In the genomic region with DNA sequence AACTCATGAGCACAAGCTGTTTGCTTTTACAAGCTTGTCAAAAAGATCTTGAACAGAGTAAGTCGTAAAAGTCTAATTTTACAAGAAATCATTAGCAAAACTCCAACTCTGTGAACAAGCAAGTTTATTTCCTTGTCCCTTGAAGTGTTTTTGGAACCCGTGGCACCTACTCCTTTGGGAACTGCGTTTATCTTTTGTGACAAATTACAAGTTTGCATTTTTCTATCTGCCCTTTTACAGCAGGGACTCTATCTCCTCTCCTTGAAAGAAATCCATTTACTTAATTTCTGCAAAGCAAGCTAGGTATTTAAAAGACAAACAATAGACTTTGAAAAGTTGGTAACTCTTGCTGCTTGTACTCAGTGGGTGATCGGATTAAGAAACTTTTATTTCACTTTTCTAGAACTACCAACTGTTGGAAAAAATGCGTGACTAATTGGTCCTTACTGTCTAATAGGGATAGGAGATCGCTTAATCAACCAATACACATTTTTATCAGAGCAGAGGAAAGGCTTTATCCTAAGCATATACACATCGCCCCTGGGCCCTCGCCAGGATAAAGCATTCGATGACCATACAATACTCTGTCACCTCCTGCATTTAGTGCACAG, we compare ENCODE assay signal across 12 cellular contexts. TPM values are rescaled to one million over a fixed set of nuclear protein-coding genes. Genes with fewer than 3 reads are reported as not detected.
DNase-seq lines count a peak whose midpoint lies in the region; ATAC-seq and TF ChIP-seq lines count a peak whose summit lies in the region.
"Had no signal": no experiment of that assay in that cellular context is flagged by ENCODE, and none has a peak within 500 bp of the region (broad histone marks: within the 10 kb centered on the region; RNA-seq: fewer than 3 reads in every experiment).

No MANE protein-coding gene starts in this region.

- H3K36me3 Mint-ChIP-seq in effector memory CD8-positive, alpha-beta T cell (ENCODE audit: insufficient read depth): peaks cover 4% of the 10 kb centered on the region

- no peaks in the 10 kb centered on the region for H3K9me3 ChIP-seq in cardiac muscle cell (ENCODE audit: low read depth)
- no peaks in the 10 kb centered on the region for H3K9me3 ChIP-seq in mesodermal cell (ENCODE audit: control insufficient read depth, low read length)
- H3K9me3 ChIP-seq in uterus: no peaks in the 10 kb centered on the region

- TF ChIP-seq POLR2A in uterus (IDR thresholded peaks at IDR 0.05): no peak

- H3K4me3 ChIP-seq in cardiac muscle cell: peak overlapping the region; percentile 99
- peak overlapping the region; percentile 93 for H3K4me3 ChIP-seq in coronary artery
- H3K4me3 ChIP-seq in mesodermal cell (ENCODE audit: extremely low read depth, insufficient read depth, low read length, poor library complexity, severe bottlenecking): peak overlapping the region; percentile 89
- H3K4me3 ChIP-seq in uterus: peak overlapping the region; percentile 65 to 73

- no peak overlapping the region for H3K4me3 Mint-ChIP-seq in effector memory CD8-positive, alpha-beta T cell
- H3K4me3 Mint-ChIP-seq: activated naive CD4-positive, alpha-beta T cell treated with anti-CD3 and anti-CD28 coated beads for 36 hours had no signal

- no peak for ATAC-seq in GM19397 (IDR thresholded peaks at IDR 0.05; ENCODE audit: unreplicated experiment)
- no peak for ATAC-seq in HG03196 (IDR thresholded peaks at IDR 0.05; ENCODE audit: unreplicated experiment)
- ATAC-seq in effector memory CD8-positive, alpha-beta T cell (replicated peaks): no peak

- H3K27me3 ChIP-seq in cardiac muscle cell: no peaks in the 10 kb centered on the region
- no peaks in the 10 kb centered on the region for H3K27me3 ChIP-seq in uterus

- peaks cover 49% of the 10 kb centered on the region for H3K4me1 ChIP-seq in cardiac muscle cell (ENCODE audit: low read depth)
- H3K4me1 ChIP-seq in mesodermal cell (ENCODE audit: control insufficient read depth, insufficient read depth, low read length, poor library complexity, severe bottlenecking): peaks cover 29% of the 10 kb centered on the region
- no peaks in the 10 kb centered on the region for H3K4me1 ChIP-seq in uterus

- H3K27ac ChIP-seq in cardiac muscle cell (peak overlapping the region; percentile 95), coronary artery (no peak overlapping the region), mesodermal cell (ENCODE audit: low read depth, low read length, severe bottlenecking) (peak overlapping the region; percentile 94), uterus (peak overlapping the region; percentile 88 to 91)

- intact Hi-C loops in cardiac septum (cut with DNase I) (no loop called here), uterus (cut with DNase I; ENCODE audit: low total_unique reads) (no loop called here)

- H3K9me3 Mint-ChIP-seq in effector memory CD8-positive, alpha-beta T cell: no peaks in the 10 kb centered on the region
- H3K9me3 Mint-ChIP-seq: activated naive CD4-positive, alpha-beta T cell treated with anti-CD3 and anti-CD28 coated beads for 36 hours had no signal

- H3K27ac Mint-ChIP-seq in effector memory CD8-positive, alpha-beta T cell: no peak overlapping the region
- H3K27ac Mint-ChIP-seq: activated naive CD4-positive, alpha-beta T cell treated with anti-CD3 and anti-CD28 coated beads for 36 hours; progenitor cell of endocrine pancreas had no signal

- WGBS in mesodermal cell (ENCODE audit: insufficient coverage in 2 of 2), 2 experiments: 4 to 8% methylated on average over 3 to 5 of the region's 9 CpGs

- H3K27me3 Mint-ChIP-seq in effector memory CD8-positive, alpha-beta T cell: peaks cover 31 to 48% of the 10 kb centered on the region in 2 donors
- H3K27me3 Mint-ChIP-seq: progenitor cell of endocrine pancreas had no signal

- TF ChIP-seq CTCF in cardiac muscle cell (IDR thresholded peaks at IDR 0.05; ENCODE audit: low read depth, low read length) (no peak), coronary artery (IDR thresholded peaks at IDR 0.05) (no peak), uterus (IDR thresholded peaks at IDR 0.05) (no peak)

- H3K36me3 ChIP-seq in cardiac muscle cell: no peaks in the 10 kb centered on the region
- H3K36me3 ChIP-seq in mesodermal cell (ENCODE audit: control insufficient read depth, insufficient read depth, low read length): peaks cover 29% of the 10 kb centered on the region
- no peaks in the 10 kb centered on the region for H3K36me3 ChIP-seq in uterus

- no peaks in the 10 kb centered on the region for H3K4me1 Mint-ChIP-seq in effector memory CD8-positive, alpha-beta T cell (ENCODE audit: low read depth in 2 of 2)

- DNase-seq in cardiac muscle cell (ENCODE audit: low read depth in 1 of 2, low spot score in 1 of 2): no peak
- DNase-seq in cardiac septum (ENCODE audit: low spot score): no peak
- no peak for DNase-seq in coronary artery (ENCODE audit: low spot score)
- DNase-seq in uterus: no peak
- no peak for DNase-seq in effector memory CD8-positive, alpha-beta T cell
- DNase-seq: activated CD4-positive, alpha-beta T cell treated with anti-CD3 and anti-CD28 coated beads for 4 hours; activated naive CD4-positive, alpha-beta T cell treated with anti-CD3 and anti-CD28 coated beads for 36 hours; NCI-H2081 treated with DMSO at 0.1 percent for 48 hours had no signal

RNA-seq across cellular contexts. Expression of a gene that starts 1.9 kb away (rescaled TPM):
- total RNA-seq in cardiac muscle cell (48.0 and 93.8 TPM in 2 replicates), cardiac septum (0.92 TPM), uterus (10 to 100 TPM in 3 of 4 donors, 1 to 10 TPM in 1; 4.1 to 37.2 (median 23.3) TPM)
- polyA plus RNA-seq in cardiac muscle cell: 16.1 and 24.7 TPM in 2 replicates
- polyA plus RNA-seq in mesodermal cell (2013, experiment 1 of 2): 196 TPM
- 171 TPM for polyA plus RNA-seq in mesodermal cell (2013, experiment 2 of 2)
- total RNA-seq: activated naive CD4-positive, alpha-beta T cell treated with anti-CD3 and anti-CD28 coated beads for 36 hours had no signal

Comparison
In these comparisons a context has a peak if more than half of its experiments do, and no peak if none do; other contexts are left out.
1. H3K27ac ChIP-seq: peak in cardiac muscle cell (single experiment), mesodermal cell (single experiment) and uterus (2 of 2); none in coronary artery (0 of 2).
2. Peak in every context shown above with its lines, with median percentiles within 50 percentile points of each other: H3K4me3 ChIP-seq.